In genomic region chr16:20870122-20870521, GRCh38 we compare ENCODE assay signal across 1 cellular context.
TF ChIP-seq lines count a peak whose summit lies in the region.

No MANE protein-coding gene starts in this region.

TF ChIP-seq in GM12878, 131 proteins besides CTCF, POLR2A, EP300 and RAD21:
- TF ChIP-seq ZNF207 (IDR thresholded peaks at IDR 0.05; ENCODE audit: borderline replicate concordance) (no peak), SPI1 (IDR thresholded peaks at IDR 0.05; ENCODE audit: borderline replicate concordance, insufficient read depth, low read depth, low read length) (peak; percentile 59; the same call in 1 of the 2 replicates), TAF1 (IDR thresholded peaks at IDR 0.05; ENCODE audit: borderline replicate concordance, low read depth, low read length) (no peak), DPF2 (IDR thresholded peaks at IDR 0.05) (no peak), NKRF (conservative IDR thresholded peaks at IDR 0.05) (no peak), CBX5 (IDR thresholded peaks at IDR 0.05; ENCODE audit: low read depth) (no peak), GATAD2B (conservative IDR thresholded peaks at IDR 0.05; ENCODE audit: low read depth) (no peak), WRNIP1 (IDR thresholded peaks at IDR 0.05; ENCODE audit: borderline replicate concordance, low read depth, low read length) (no peak)
